11 cellular contexts compared by ENCODE assay signal in genomic region chr16:49608801-49609200, GRCh38.
A peak's percentile ranks its signal among the peaks of the same experiment; 100 is the strongest.
DNase-seq lines count a peak whose midpoint lies in the region; TF ChIP-seq lines count a peak whose summit lies in the region.
"Had no signal": no experiment of that assay in that cellular context is flagged by ENCODE, and none has a peak within 500 bp of the region (broad histone marks: within the 10 kb centered on the region; RNA-seq: fewer than 3 reads in every experiment).

No MANE protein-coding gene starts in this region.

- H3F3A ChIP-seq in PC-9 (ENCODE audit: insufficient read depth, low read depth), result no peaks in the 10 kb centered on the region

- no peaks in the 10 kb centered on the region for H3K9me3 ChIP-seq in transverse colon
- no peaks in the 10 kb centered on the region for H3K9me3 ChIP-seq in PC-9 (ENCODE audit: insufficient read depth, low read depth)

- no peak overlapping the region for H3K4me2 ChIP-seq in PC-9

- no peaks in the 10 kb centered on the region for H3K79me2 ChIP-seq in PC-9 (ENCODE audit: low read depth)

- CTCF ChIA-PET in PC-9 (lab: Charles Lee), result no interaction called here

- BruUV-seq in PC-9 (replicated peaks; lab: Mats Ljungman, UMichigan), result no TSS peak

- intact Hi-C loops in transverse colon (cut with DNase I; ENCODE audit: low total_unique reads) (no loop called here), PC-9 (cut with micrococcal nuclease; ENCODE audit: unreplicated experiment) (no loop called here)

- peak; percentile 4 for DNase-seq in NCI-H1105 treated with DMSO at 0.1 percent for 48 hours (lab: John Stamatoyannopoulos, UW)
- no peak for DNase-seq in NCI-H1105 (lab: John Stamatoyannopoulos, UW)
- peak; percentile 12 for DNase-seq in amniotic epithelial cell (ENCODE audit: low read depth)
- peak; percentile 67 for DNase-seq in iPS-NIHi7 (ENCODE audit: extremely low spot score)
- no peak for DNase-seq in transverse colon
- no peak for DNase-seq in stimulated activated CD4-positive, alpha-beta T cell treated with anti-CD3 and anti-CD28 coated beads, Interleukin-12 subunit alpha, Interleukin-12 subunit beta, amount 100 ng/mL, for 4 hours
- DNase-seq in PC-9, result no peak
- DNase-seq in NCI-H345 (lab: John Stamatoyannopoulos, UW), result no peak
- DNase-seq: activated naive CD4-positive, alpha-beta T cell; naive B cell had no signal

- TF ChIP-seq CTCF in transverse colon (IDR thresholded peaks at IDR 0.05) (peak in 3 of 5 experiments; percentile 18 to 31 (median 20)), PC-9 (conservative IDR thresholded peaks at IDR 0.05) (no peak)

- no peak overlapping the region for H2AFZ ChIP-seq in PC-9

- H3K4me1 ChIP-seq in transverse colon, result peaks cover 0 to 14% (median 0%) of the 10 kb centered on the region in 4 donors
- H3K4me1 ChIP-seq in PC-9 (replicated peaks; ENCODE audit: insufficient read depth), result no peaks in the 10 kb centered on the region

- no peak overlapping the region for H3K27ac ChIP-seq in transverse colon
- H3K27ac ChIP-seq in PC-9, result no peak overlapping the region
- H3K27ac ChIP-seq: 22Rv1 had no signal

- H3K36me3 ChIP-seq in transverse colon, result no peaks in the 10 kb centered on the region
- no peaks in the 10 kb centered on the region for H3K36me3 ChIP-seq in PC-9 (ENCODE audit: low read depth)

- in situ Hi-C loops in transverse colon (cut with MboI; ENCODE audit: low pct_ligation_motif_present in 1 of 4, low pct_unique_long_range_greater_than_20kb in 1 of 4, low sequenced_read_pairs in 3 of 4), result loop anchor here in 1 of 4 donors (25.0 kb wide), 1 partner anchor 254 kb away; the partner anchor contains the start of gene ZNF423

- H3K4me3 ChIP-seq in transverse colon (no peak overlapping the region), PC-9 (no peak overlapping the region)

- POLR2A ChIA-PET in PC-9 (lab: Charles Lee; ENCODE audit: unreplicated experiment), result no interaction called here

- 71% methylated on average over 5 of the region's 5 CpGs; no CpG with 5 or more reads in 1 of the 2 donors for WGBS in transverse colon (ENCODE audit: low coverage in 1 of 2), 2 donors

- no peak for TF ChIP-seq POLR2A in transverse colon (IDR thresholded peaks at IDR 0.05)

- H3K27me3 ChIP-seq in transverse colon, result no peaks in the 10 kb centered on the region
- peaks cover 47% of the 10 kb centered on the region for H3K27me3 ChIP-seq in PC-9 (ENCODE audit: insufficient read depth, low read depth)

- no peak for TF ChIP-seq EP300 in transverse colon (IDR thresholded peaks at IDR 0.05; ENCODE audit: low read depth)

- H4K20me1 ChIP-seq in PC-9 (ENCODE audit: insufficient read depth), result no peaks in the 10 kb centered on the region

- no peaks in the 10 kb centered on the region for H3K9me2 ChIP-seq in PC-9 (ENCODE audit: insufficient read depth)

Comparison
In these comparisons a context has a peak if more than half of its experiments do, and no peak if none do; other contexts are left out.
1. DNase-seq: peak in NCI-H1105 treated with DMSO at 0.1 percent for 48 hours (single experiment), amniotic epithelial cell (single experiment) and iPS-NIHi7 (single experiment); none in NCI-H1105 (single experiment), transverse colon (single experiment), stimulated activated CD4-positive, alpha-beta T cell treated with anti-CD3 and anti-CD28 coated beads, Interleukin-12 subunit alpha, Interleukin-12 subunit beta, amount 100 ng/mL, for 4 hours (single experiment), PC-9 (0 of 2) and NCI-H345 (single experiment).